Comparison of ENCODE assay signal across 2 cellular contexts in the genomic region with DNA sequence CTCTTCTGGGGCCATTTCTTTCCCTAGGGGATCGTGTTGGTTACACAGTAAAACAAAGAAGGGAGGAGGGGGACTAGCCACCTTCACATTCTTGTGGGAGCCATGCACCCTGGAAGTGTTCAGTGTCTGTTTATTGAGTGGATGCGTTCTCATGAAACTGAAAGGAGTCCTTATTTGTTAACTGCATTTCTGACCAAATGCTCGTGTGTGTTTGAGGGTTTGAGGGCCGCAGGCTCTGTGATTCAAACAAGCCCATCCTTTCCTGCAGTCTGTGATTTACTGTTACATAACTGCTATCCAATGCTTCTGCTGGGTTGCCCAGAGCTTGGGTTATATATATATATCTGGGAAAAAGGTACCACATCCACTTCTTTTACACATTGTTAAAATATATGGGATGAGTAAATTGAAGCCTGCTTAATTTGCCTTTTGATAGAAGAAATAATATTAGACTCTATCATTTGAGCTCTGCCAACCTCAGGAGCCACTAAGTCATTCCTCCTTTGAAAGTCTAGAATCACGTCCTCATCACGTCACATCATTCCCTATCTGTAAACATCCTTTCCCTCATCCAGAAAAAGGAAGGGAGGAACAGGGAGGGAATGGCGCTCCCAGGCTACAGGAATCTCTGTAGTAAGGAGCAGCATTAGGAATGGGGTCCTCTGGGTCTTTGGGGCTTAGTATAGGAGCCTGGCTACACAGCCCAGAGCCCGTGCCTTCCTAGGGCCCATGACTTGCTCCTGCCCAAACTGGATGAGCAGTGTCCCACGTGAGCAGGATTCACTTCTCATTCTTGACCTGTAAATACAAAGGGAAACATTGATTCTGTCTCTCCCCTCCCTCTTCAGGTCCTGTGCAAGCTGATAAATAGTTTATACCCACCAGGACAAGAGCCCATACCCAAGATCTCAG.
TF ChIP-seq lines count a peak whose summit lies in the region.

No MANE protein-coding gene starts in this region.

TF ChIP-seq in HepG2, 621 proteins besides CTCF, POLR2A, EP300 and RAD21:
- TF ChIP-seq ZNF335 (CRISPR knock-in tag; IDR thresholded peaks at IDR 0.05), result no peak
- no peak for TF ChIP-seq KDM1A (CRISPR knock-in tag; IDR thresholded peaks at IDR 0.05)
- TF ChIP-seq ATM (IDR thresholded peaks at IDR 0.05; ENCODE audit: borderline replicate concordance), result no peak
- TF ChIP-seq, protein P1, sequence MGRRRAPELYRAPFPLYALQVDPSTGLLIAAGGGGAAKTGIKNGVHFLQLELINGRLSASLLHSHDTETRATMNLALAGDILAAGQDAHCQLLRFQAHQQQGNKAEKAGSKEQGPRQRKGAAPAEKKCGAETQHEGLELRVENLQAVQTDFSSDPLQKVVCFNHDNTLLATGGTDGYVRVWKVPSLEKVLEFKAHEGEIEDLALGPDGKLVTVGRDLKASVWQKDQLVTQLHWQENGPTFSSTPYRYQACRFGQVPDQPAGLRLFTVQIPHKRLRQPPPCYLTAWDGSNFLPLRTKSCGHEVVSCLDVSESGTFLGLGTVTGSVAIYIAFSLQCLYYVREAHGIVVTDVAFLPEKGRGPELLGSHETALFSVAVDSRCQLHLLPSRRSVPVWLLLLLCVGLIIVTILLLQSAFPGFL (CRISPR knock-in tag; IDR thresholded peaks at IDR 0.05), result no peak
- TF ChIP-seq PAWR (CRISPR knock-in tag; IDR thresholded peaks at IDR 0.05; ENCODE audit: borderline replicate concordance), result no peak
- TF ChIP-seq ZNF33B (CRISPR knock-in tag; IDR thresholded peaks at IDR 0.05), result no peak
- TF ChIP-seq ETV5 (CRISPR knock-in tag; IDR thresholded peaks at IDR 0.05; ENCODE audit: borderline replicate concordance), result no peak
- TF ChIP-seq KLF13 (CRISPR knock-in tag; IDR thresholded peaks at IDR 0.05), result no peak
- no peak for TF ChIP-seq MYC (CRISPR knock-in tag; IDR thresholded peaks at IDR 0.05; ENCODE audit: borderline replicate concordance)
- no peak for TF ChIP-seq ZNF567 (CRISPR knock-in tag; IDR thresholded peaks at IDR 0.05; ENCODE audit: borderline replicate concordance)
- TF ChIP-seq, protein P2, sequence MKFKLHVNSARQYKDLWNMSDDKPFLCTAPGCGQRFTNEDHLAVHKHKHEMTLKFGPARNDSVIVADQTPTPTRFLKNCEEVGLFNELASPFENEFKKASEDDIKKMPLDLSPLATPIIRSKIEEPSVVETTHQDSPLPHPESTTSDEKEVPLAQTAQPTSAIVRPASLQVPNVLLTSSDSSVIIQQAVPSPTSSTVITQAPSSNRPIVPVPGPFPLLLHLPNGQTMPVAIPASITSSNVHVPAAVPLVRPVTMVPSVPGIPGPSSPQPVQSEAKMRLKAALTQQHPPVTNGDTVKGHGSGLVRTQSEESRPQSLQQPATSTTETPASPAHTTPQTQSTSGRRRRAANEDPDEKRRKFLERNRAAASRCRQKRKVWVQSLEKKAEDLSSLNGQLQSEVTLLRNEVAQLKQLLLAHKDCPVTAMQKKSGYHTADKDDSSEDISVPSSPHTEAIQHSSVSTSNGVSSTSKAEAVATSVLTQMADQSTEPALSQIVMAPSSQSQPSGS (CRISPR knock-in tag; IDR thresholded peaks at IDR 0.05), result no peak
- no peak for TF ChIP-seq ZNF850 (CRISPR knock-in tag; conservative IDR thresholded peaks at IDR 0.05)
- no peak for TF ChIP-seq SRY (CRISPR knock-in tag; IDR thresholded peaks at IDR 0.05)
- no peak for TF ChIP-seq TCF12 (IDR thresholded peaks at IDR 0.05)
- TF ChIP-seq TCF12 (CRISPR knock-in tag; IDR thresholded peaks at IDR 0.05), result no peak
- no peak for TF ChIP-seq KLF12 (CRISPR knock-in tag; IDR thresholded peaks at IDR 0.05; ENCODE audit: borderline replicate concordance)
- no peak for TF ChIP-seq TBP (CRISPR knock-in tag; IDR thresholded peaks at IDR 0.05)
- no peak for TF ChIP-seq NBN (conservative IDR thresholded peaks at IDR 0.05)
- TF ChIP-seq ZFP62 (CRISPR knock-in tag; IDR thresholded peaks at IDR 0.05), result no peak
- TF ChIP-seq ZNF282 (IDR thresholded peaks at IDR 0.05; ENCODE audit: partially characterized antibody), result no peak
- no peak for TF ChIP-seq ZNF549 (CRISPR knock-in tag; IDR thresholded peaks at IDR 0.05)

TF ChIP-seq in SK-N-SH, 30 proteins besides CTCF, POLR2A, EP300 and RAD21:
- TF ChIP-seq TAF1 (IDR thresholded peaks at IDR 0.05; ENCODE audit: borderline replicate concordance, low read depth, low read length) (no peak; the same call in 1 of the 2 replicates), GABPA (IDR thresholded peaks at IDR 0.05; ENCODE audit: low read depth) (no peak), TCF12 (IDR thresholded peaks at IDR 0.05) (no peak), NRF1 (IDR thresholded peaks at IDR 0.05; ENCODE audit: low read depth, low read length) (no peak), JUND (IDR thresholded peaks at IDR 0.05) (no peak), SMC3 (IDR thresholded peaks at IDR 0.05; ENCODE audit: low read depth, low read length) (no peak), EZH2phosphoT487 (IDR thresholded peaks at IDR 0.05; ENCODE audit: borderline replicate concordance, low read depth) (no peak), RXRA (IDR thresholded peaks at IDR 0.05; ENCODE audit: borderline replicate concordance, low read depth) (no peak)
- TF ChIP-seq, protein P3, sequence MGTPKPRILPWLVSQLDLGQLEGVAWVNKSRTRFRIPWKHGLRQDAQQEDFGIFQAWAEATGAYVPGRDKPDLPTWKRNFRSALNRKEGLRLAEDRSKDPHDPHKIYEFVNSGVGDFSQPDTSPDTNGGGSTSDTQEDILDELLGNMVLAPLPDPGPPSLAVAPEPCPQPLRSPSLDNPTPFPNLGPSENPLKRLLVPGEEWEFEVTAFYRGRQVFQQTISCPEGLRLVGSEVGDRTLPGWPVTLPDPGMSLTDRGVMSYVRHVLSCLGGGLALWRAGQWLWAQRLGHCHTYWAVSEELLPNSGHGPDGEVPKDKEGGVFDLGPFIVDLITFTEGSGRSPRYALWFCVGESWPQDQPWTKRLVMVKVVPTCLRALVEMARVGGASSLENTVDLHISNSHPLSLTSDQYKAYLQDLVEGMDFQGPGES (IDR thresholded peaks at IDR 0.05; ENCODE audit: low read depth, low read length), result no peak
